19 cellular contexts compared by ENCODE assay signal in genomic region chr22:29788339-29789279, GRCh38.
"Had no signal": no experiment of that assay in that cellular context is flagged by ENCODE, and none has a peak within 500 bp of the region (broad histone marks: within the 10 kb centered on the region; RNA-seq: fewer than 3 reads in every experiment).

No MANE protein-coding gene starts in this region.

- FAIRE-seq: bronchial epithelial cell, frontal cortex had no signal

- H3K27me3 Mint-ChIP-seq: activated naive CD8-positive, alpha-beta T cell treated with anti-CD3 and anti-CD28 coated beads for 36 hours; dendritic cell treated with granulocyte-macrophage colony-stimulating factor and Interleukin-4, amounts not matched to agents 40 ng/mL and 50 ng/mL, for 4 days; effector memory CD8-positive, alpha-beta T cell; T-cell had no signal

- H3K9me3 Mint-ChIP-seq: activated naive CD8-positive, alpha-beta T cell treated with anti-CD3 and anti-CD28 coated beads for 36 hours; dendritic cell treated with granulocyte-macrophage colony-stimulating factor and Interleukin-4, amounts not matched to agents 40 ng/mL and 50 ng/mL, for 4 days; effector memory CD8-positive, alpha-beta T cell; nephron; T-cell had no signal

- H3K27ac Mint-ChIP-seq: activated naive CD8-positive, alpha-beta T cell treated with anti-CD3 and anti-CD28 coated beads for 36 hours; dendritic cell treated with granulocyte-macrophage colony-stimulating factor and Interleukin-4, amounts not matched to agents 40 ng/mL and 50 ng/mL, for 4 days; nephron; T-cell had no signal

- H3K4me1 Mint-ChIP-seq: activated naive CD8-positive, alpha-beta T cell treated with anti-CD3 and anti-CD28 coated beads for 36 hours; T-cell had no signal

- H3K4me3 ChIP-seq: sigmoid colon, thyroid gland had no signal

- H3K9me3 ChIP-seq: sigmoid colon, thyroid gland had no signal

- DNase-seq: activated CD4-positive, alpha-beta T cell treated with anti-CD3 and anti-CD28 coated beads, Interleukin-2, amount 50 U/mL, for 48 hours; activated gamma-delta T cell; activated naive CD8-positive, alpha-beta T cell treated with anti-CD3 and anti-CD28 coated beads for 36 hours; activated T-cell treated with anti-CD3 and anti-CD28 coated beads, Interleukin-2, amount 50 U/mL, for 48 hours; effector memory CD8-positive, alpha-beta T cell; head of caudate nucleus; kidney glomerular epithelial cell; left ventricle myocardium superior; mesendoderm; sigmoid colon; stimulated activated CD4-positive, alpha-beta T cell treated with anti-CD3 and anti-CD28 coated beads, Interleukin-1b, Interleukin-23, amount 100 ng/mL, for 48 hours; T-cell; T1000; thyroid gland; WERI-Rb-1 had no signal

- H3K27ac ChIP-seq: sigmoid colon, WERI-Rb-1 had no signal

- H3K27me3 ChIP-seq: sigmoid colon, thyroid gland had no signal

- H3K4me3 Mint-ChIP-seq: activated naive CD8-positive, alpha-beta T cell treated with anti-CD3 and anti-CD28 coated beads for 36 hours; dendritic cell treated with granulocyte-macrophage colony-stimulating factor and Interleukin-4, amounts not matched to agents 40 ng/mL and 50 ng/mL, for 4 days; effector memory CD8-positive, alpha-beta T cell; nephron; T-cell had no signal
